ENCODE assay signal across 17 cellular contexts in the genomic region with DNA sequence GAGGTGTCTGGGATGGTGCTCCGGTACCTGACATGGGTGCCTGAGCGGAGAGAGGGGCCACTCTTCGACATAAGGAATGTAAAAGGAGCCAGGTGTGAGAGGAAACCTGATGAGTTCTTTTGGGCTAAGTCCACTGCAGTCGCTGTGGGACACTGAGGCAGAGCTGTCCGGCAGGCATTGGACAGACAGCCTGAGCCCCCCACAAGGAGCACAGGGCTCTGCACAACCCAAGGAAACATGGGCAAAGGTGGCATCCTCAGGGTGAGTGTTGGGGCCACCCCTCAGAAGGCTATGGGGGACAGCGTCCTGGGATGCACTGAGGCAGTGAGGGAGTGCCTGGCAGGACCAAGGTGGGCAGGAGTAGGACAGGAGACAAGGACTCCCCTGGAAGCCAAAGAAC. TPM values are rescaled to one million over a fixed set of nuclear protein-coding genes. Genes with fewer than 3 reads are reported as not detected.
DNase-seq lines count a peak whose midpoint lies in the region; ATAC-seq and TF ChIP-seq lines count a peak whose summit lies in the region.
"Had no signal": no experiment of that assay in that cellular context is flagged by ENCODE, and none has a peak within 500 bp of the region (broad histone marks: within the 10 kb centered on the region; RNA-seq: fewer than 3 reads in every experiment).

No MANE protein-coding gene starts in this region.

- ATAC-seq in activated T-cell treated with anti-CD3 and anti-CD28 coated beads, Interleukin-2, amount 50 U/mL, for 4 hours: no peak
- no peak for ATAC-seq in effector memory CD8-positive, alpha-beta T cell (replicated peaks)
- ATAC-seq: Panc1 had no signal

- in situ Hi-C loops in GM13976 (cut with MboI; ENCODE audit: low sequenced_read_pairs, unreplicated experiment): no loop called here

- no peaks in the 10 kb centered on the region for H3K9me3 ChIP-seq in spleen
- H3K9me3 ChIP-seq in esophagus muscularis mucosa: no peaks in the 10 kb centered on the region

- no peaks in the 10 kb centered on the region for H3K36me3 Mint-ChIP-seq in activated T-cell treated with anti-CD3 and anti-CD28 coated beads, Interleukin-2, amount 50 U/mL, for 4 hours (ENCODE audit: insufficient read depth)
- peaks cover 3% of the 10 kb centered on the region for H3K36me3 Mint-ChIP-seq in effector memory CD8-positive, alpha-beta T cell (ENCODE audit: insufficient read depth)
- H3K36me3 Mint-ChIP-seq: CD4-positive, alpha-beta memory T cell had no signal

- DNase-seq in GM13976 (ENCODE audit: low spot score) (peak; percentile 12), caudate nucleus (lab: John Stamatoyannopoulos, UW) (no peak), mesenteric fat pad (ENCODE audit: low spot score) (peak; percentile 28), spleen (peak; percentile 56), esophagus muscularis mucosa (ENCODE audit: extremely low spot score) (no peak), GF-D8 (lab: John Stamatoyannopoulos, UW) (no peak)
- no peak for DNase-seq in activated T-cell treated with anti-CD3 and anti-CD28 coated beads, Interleukin-2, amount 50 U/mL, for 4 hours
- no peak for DNase-seq in effector memory CD8-positive, alpha-beta T cell
- DNase-seq: CD4-positive, alpha-beta memory T cell; DMS153; GDM1; HCEC 1CT; NCI-H1105; NCI-H2081; NCI-H2171 treated with DMSO at 0.1 percent for 48 hours; NCI-H446 treated with DMSO at 0.1 percent for 48 hours had no signal

- intact Hi-C loops in spleen (cut with DNase I; ENCODE audit: low total_unique reads): no loop called here
- intact Hi-C loops in esophagus muscularis mucosa (cut with DNase I): no loop called here

- H3K36me3 ChIP-seq in spleen (peaks cover 0 to 11% (median 0%) of the 10 kb centered on the region in 6 donors), esophagus muscularis mucosa (peaks cover 0 to 25% (median 15%) of the 10 kb centered on the region in 4 donors)

- H3K27me3 ChIP-seq in spleen (replicated peaks in 1 of 7): peaks cover 0 to 8% (median 0%) of the 10 kb centered on the region in 7 donors
- H3K27me3 ChIP-seq in esophagus muscularis mucosa: no peaks in the 10 kb centered on the region

- no peaks in the 10 kb centered on the region for H3K4me1 Mint-ChIP-seq in activated T-cell treated with anti-CD3 and anti-CD28 coated beads, Interleukin-2, amount 50 U/mL, for 4 hours (ENCODE audit: low read depth)
- no peaks in the 10 kb centered on the region for H3K4me1 Mint-ChIP-seq in effector memory CD8-positive, alpha-beta T cell (ENCODE audit: low read depth in 2 of 2)
- H3K4me1 Mint-ChIP-seq: CD4-positive, alpha-beta memory T cell had no signal

- no peak for TF ChIP-seq EP300 in esophagus muscularis mucosa (IDR thresholded peaks at IDR 0.05)

- no peak overlapping the region for H3K27ac Mint-ChIP-seq in effector memory CD8-positive, alpha-beta T cell

- H3K9me3 Mint-ChIP-seq in activated T-cell treated with anti-CD3 and anti-CD28 coated beads, Interleukin-2, amount 50 U/mL, for 4 hours: no peaks in the 10 kb centered on the region
- no peaks in the 10 kb centered on the region for H3K9me3 Mint-ChIP-seq in effector memory CD8-positive, alpha-beta T cell
- H3K9me3 Mint-ChIP-seq: CD4-positive, alpha-beta memory T cell had no signal

- H3K4me3 Mint-ChIP-seq in activated T-cell treated with anti-CD3 and anti-CD28 coated beads, Interleukin-2, amount 50 U/mL, for 4 hours: no peak overlapping the region
- no peak overlapping the region for H3K4me3 Mint-ChIP-seq in effector memory CD8-positive, alpha-beta T cell
- H3K4me3 Mint-ChIP-seq: CD4-positive, alpha-beta memory T cell had no signal

- TF ChIP-seq CTCF in GM13976 (IDR thresholded peaks at IDR 0.05; ENCODE audit: borderline replicate concordance, control extremely low read depth, extremely low read depth, insufficient read depth, missing control alignments) (no peak), spleen (IDR thresholded peaks at IDR 0.05 in 8 of 11, conservative IDR thresholded peaks at IDR 0.05 in 3 of 11) (no peak), esophagus muscularis mucosa (IDR thresholded peaks at IDR 0.05) (no peak)

- H3K4me1 ChIP-seq in spleen (peaks cover 7 to 54% (median 34%) of the 10 kb centered on the region in 6 donors), esophagus muscularis mucosa (peaks cover 0 to 33% (median 20%) of the 10 kb centered on the region in 4 donors)

- TF ChIP-seq POLR2A in spleen (IDR thresholded peaks at IDR 0.05): no peak
- no peak for TF ChIP-seq POLR2A in esophagus muscularis mucosa (IDR thresholded peaks at IDR 0.05; ENCODE audit: low read depth)

- WGBS in spleen, 5 donors: 77 to 88% (median 84%) methylated on average over 6 of the region's 6 CpGs
- WGBS in esophagus muscularis mucosa: 81% methylated on average over 6 of the region's 6 CpGs

- H3K27ac ChIP-seq in caudate nucleus (ENCODE audit: low read depth, low read length): peak overlapping the region; percentile 82
- no peak overlapping the region for H3K27ac ChIP-seq in spleen
- no peak overlapping the region for H3K27ac ChIP-seq in esophagus muscularis mucosa (replicated peaks in 1 of 4)

- H3K4me3 ChIP-seq in spleen: no peak overlapping the region
- no peak overlapping the region for H3K4me3 ChIP-seq in esophagus muscularis mucosa

- peaks cover 16% of the 10 kb centered on the region for H3K27me3 Mint-ChIP-seq in activated T-cell treated with anti-CD3 and anti-CD28 coated beads, Interleukin-2, amount 50 U/mL, for 4 hours (ENCODE audit: low read depth)
- H3K27me3 Mint-ChIP-seq in effector memory CD8-positive, alpha-beta T cell: peaks cover 33 to 61% of the 10 kb centered on the region in 2 donors

RNA-seq across cellular contexts. Expression of gene EMID1, which starts 57.7 kb away (rescaled TPM):
- 1.4 TPM for total RNA-seq in mesenteric fat pad
- total RNA-seq in spleen: 10 to 100 TPM; 38.0 to 90.3 (median 62.0) TPM
- polyA plus RNA-seq in spleen: 10 to 100 TPM; 18.5 to 62.6 (median 60.4) TPM
- 1 to 10 TPM in 2 of 4 donors, under 1 TPM in 2; 0.65 to 4.0 (median 0.93) TPM for total RNA-seq in esophagus muscularis mucosa
- under 1 TPM in 2 of 3 donors, not detected in 1; 0.20 to 0.22 TPM for total RNA-seq in activated T-cell treated with anti-CD3 and anti-CD28 coated beads, Interleukin-2, amount 50 U/mL, for 4 hours
- total RNA-seq: CD4-positive, alpha-beta memory T cell had no signal

Comparison
In these comparisons a context has a peak if more than half of its experiments do, and no peak if none do; other contexts are left out.
1. DNase-seq: peak in GM13976 (single experiment), mesenteric fat pad (single experiment) and spleen (single experiment); none in caudate nucleus (0 of 61), esophagus muscularis mucosa (single experiment), activated T-cell treated with anti-CD3 and anti-CD28 coated beads, Interleukin-2, amount 50 U/mL, for 4 hours (single experiment), effector memory CD8-positive, alpha-beta T cell (0 of 3) and GF-D8 (single experiment).
2. RNA of gene EMID1, which starts 57.7 kb away (total RNA-seq): 38.0 to 90.3 TPM in spleen; 1.4 TPM in mesenteric fat pad (single experiment), 0.65 to 4.0 TPM in esophagus muscularis mucosa and 0.20 to 0.22 TPM in activated T-cell treated with anti-CD3 and anti-CD28 coated beads, Interleukin-2, amount 50 U/mL, for 4 hours; every median in the first group is over 4 times any median in the second.